In genomic region chr4:73798842-73799241, GRCh38 we compare ENCODE assay signal across 40 cellular contexts. TPM values are rescaled to one million over a fixed set of nuclear protein-coding genes. Genes with fewer than 3 reads are reported as not detected.
"Had no signal": no experiment of that assay in that cellular context is flagged by ENCODE, and none has a peak within 500 bp of the region (broad histone marks: within the 10 kb centered on the region; RNA-seq: fewer than 3 reads in every experiment).

No MANE protein-coding gene starts in this region.

- H3K27me3 Mint-ChIP-seq: activated B cell treated with CpG ODN at 0.5 μM for 24 hours; activated CD4-positive, alpha-beta memory T cell treated with anti-CD3 and anti-CD28 coated beads for 36 hours; activated CD4-positive, alpha-beta T cell treated with anti-CD3 and anti-CD28 coated beads, Interleukin-2, amount 10 ng/mL, durations not matched to agents 24 days and 14 days; activated CD8-positive, alpha-beta T cell treated with anti-CD3 and anti-CD28 coated beads for 36 hours; activated naive CD8-positive, alpha-beta T cell treated with anti-CD3 and anti-CD28 coated beads for 36 hours; activated T-helper 17 cell treated with anti-CD3 and anti-CD28 coated beads, Interleukin-2, amount 50 U/mL, for 72 hours had no signal

- H3K36me3 Mint-ChIP-seq: activated CD4-positive, alpha-beta memory T cell treated with anti-CD3 and anti-CD28 coated beads for 36 hours; activated naive CD4-positive, alpha-beta T cell treated with anti-CD3 and anti-CD28 coated beads, Interleukin-2, amount 50 U/mL, for 72 hours; activated naive CD8-positive, alpha-beta T cell treated with anti-CD3 and anti-CD28 coated beads for 36 hours had no signal

- H3K9me3 ChIP-seq: adrenal gland, body of pancreas had no signal

- H3K27ac ChIP-seq: adrenal gland, body of pancreas, brain microvascular endothelial cell, breast epithelium, VCaP had no signal

- DNase-seq: activated B cell treated with CpG ODN at 0.5 μM for 24 hours; activated CD4-positive, alpha-beta memory T cell treated with anti-CD3 and anti-CD28 coated beads for 36 hours; activated CD4-positive, alpha-beta T cell treated with anti-CD3 and anti-CD28 coated beads for 4 hours; activated CD4-positive, alpha-beta T cell treated with anti-CD3 and anti-CD28 coated beads, Interleukin-2, amount 10 ng/mL, durations not matched to agents 24 days and 14 days; activated CD4-positive, alpha-beta T cell treated with anti-CD3 and anti-CD28 coated beads, Interleukin-2, amount 50 U/mL, for 1 hour; activated CD4-positive, alpha-beta T cell treated with anti-CD3 and anti-CD28 coated beads, Interleukin-2, amount 50 U/mL, for 4 hours; activated CD4-positive, CD25-positive, alpha-beta regulatory T cell treated with anti-CD3 and anti-CD28 coated beads, Interleukin-2, amount 50 U/mL, for 72 hours; activated CD8-positive, alpha-beta memory T cell treated with anti-CD3 and anti-CD28 coated beads, Interleukin-2, amount 50 U/mL, for 4 hours; activated CD8-positive, alpha-beta T cell treated with anti-CD3 and anti-CD28 coated beads for 36 hours; activated effector memory CD4-positive, alpha-beta T cell treated with anti-CD3 and anti-CD28 coated beads, Interleukin-2, amount 50 U/mL, for 16 hours; activated gamma-delta T cell treated with Interleukin-2 at 50 U/mL for 16 hours; activated naive CD4-positive, alpha-beta T cell; activated naive CD4-positive, alpha-beta T cell treated with anti-CD3 and anti-CD28 coated beads for 36 hours; activated naive CD4-positive, alpha-beta T cell treated with anti-CD3 and anti-CD28 coated beads, Interleukin-2, amount 50 U/mL, for 16 hours; activated naive CD8-positive, alpha-beta T cell treated with anti-CD3 and anti-CD28 coated beads for 36 hours; activated T-cell treated with anti-CD3 and anti-CD28 coated beads for 4 hours; activated T-cell treated with anti-CD3 and anti-CD28 coated beads, Interleukin-2, amount 50 U/mL, for 1 hour; activated T-cell treated with anti-CD3 and anti-CD28 coated beads, Interleukin-2, amount 50 U/mL, for 4 hours; activated T-cell treated with anti-CD3 and anti-CD28 coated beads, Interleukin-2, amount 50 U/mL, for 72 hours; adrenal gland; amniotic stem cell; aorta; body of pancreas; brain microvascular endothelial cell; central memory CD4-positive, alpha-beta T cell; SW 1271; T-helper 1 cell; T-helper 2 cell; T-helper 9 cell had no signal

- H3K4me3 Mint-ChIP-seq: activated B cell treated with CpG ODN at 0.5 μM for 24 hours; activated CD4-positive, alpha-beta memory T cell treated with anti-CD3 and anti-CD28 coated beads for 36 hours; activated CD4-positive, alpha-beta T cell treated with anti-CD3 and anti-CD28 coated beads, Interleukin-2, amount 10 ng/mL, durations not matched to agents 24 days and 14 days; activated CD8-positive, alpha-beta T cell treated with anti-CD3 and anti-CD28 coated beads for 36 hours; activated naive CD4-positive, alpha-beta T cell treated with anti-CD3 and anti-CD28 coated beads for 36 hours; activated naive CD8-positive, alpha-beta T cell treated with anti-CD3 and anti-CD28 coated beads for 36 hours; activated T-cell treated with anti-CD3 and anti-CD28 coated beads, Interleukin-2, amount 50 U/mL, for 4 hours; activated T-cell treated with anti-CD3 and anti-CD28 coated beads, Interleukin-2, amount 50 U/mL, for 72 hours; activated T-helper 1 cell treated with anti-CD3 and anti-CD28 coated beads, Interleukin-12 subunit alpha, Interleukin-12 subunit beta, Interleukin-2, Interleukin-4 antibody, amounts not matched to agents 30 ng/mL and 10 ng/mL and 1 ng/mL, durations not matched to agents 14 hours and 24 hours and 36 hours; activated T-helper 17 cell treated with anti-CD3 and anti-CD28 coated beads, Interleukin-2, amount 50 U/mL, for 72 hours; T-helper 1 cell treated with Interleukin-12 subunit alpha and Interleukin-12 subunit beta and Interleukin-4 antibody, amounts not matched to agents 30 μg/mL and 1 μg/mL, for 36 hours; T-helper 2 cell treated with Interferon-gamma antibody and Interleukin-4, amounts not matched to agents 5 μg/mL and 100 μg/mL, for 36 hours had no signal

- H3K9me3 Mint-ChIP-seq: activated CD4-positive, alpha-beta T cell treated with anti-CD3 and anti-CD28 coated beads, Interleukin-2, amount 10 ng/mL, durations not matched to agents 24 days and 14 days; activated T-helper 1 cell treated with anti-CD3 and anti-CD28 coated beads, Interleukin-12 subunit alpha, Interleukin-12 subunit beta, Interleukin-2, Interleukin-4 antibody, amounts not matched to agents 30 ng/mL and 10 ng/mL and 1 ng/mL, durations not matched to agents 14 hours and 24 hours and 36 hours had no signal

- H3K4me1 ChIP-seq: adrenal gland, body of pancreas, breast epithelium had no signal

- H3K4me3 ChIP-seq: adrenal gland, body of pancreas, breast epithelium had no signal

- ATAC-seq: activated CD8-positive, alpha-beta T cell treated with anti-CD3 and anti-CD28 coated beads for 36 hours; activated naive CD4-positive, alpha-beta T cell treated with anti-CD3 and anti-CD28 coated beads, Interleukin-2, amount 50 U/mL, for 72 hours; activated T-cell treated with anti-CD3 and anti-CD28 coated beads, Interleukin-2, amount 50 U/mL, for 4 hours; activated T-cell treated with anti-CD3 and anti-CD28 coated beads, Interleukin-2, amount 50 U/mL, for 72 hours; activated T-helper 17 cell treated with anti-CD3 and anti-CD28 coated beads, Interleukin-2, amount 50 U/mL, for 72 hours; body of pancreas had no signal

- H3K4me1 Mint-ChIP-seq: activated B cell treated with CpG ODN at 0.5 μM for 24 hours; activated CD4-positive, alpha-beta T cell treated with anti-CD3 and anti-CD28 coated beads, Interleukin-2, amount 10 ng/mL, durations not matched to agents 24 days and 14 days; activated naive CD8-positive, alpha-beta T cell treated with anti-CD3 and anti-CD28 coated beads for 36 hours; activated T-helper 17 cell treated with anti-CD3 and anti-CD28 coated beads, Interleukin-2, amount 50 U/mL, for 72 hours had no signal

- FAIRE-seq: astrocyte, TTC549 had no signal

- H3K27me3 ChIP-seq: adrenal gland, body of pancreas, brain microvascular endothelial cell, breast epithelium had no signal

- H3K27ac Mint-ChIP-seq: activated B cell treated with CpG ODN at 0.5 μM for 24 hours; activated CD4-positive, alpha-beta memory T cell treated with anti-CD3 and anti-CD28 coated beads for 36 hours; activated CD4-positive, alpha-beta T cell treated with anti-CD3 and anti-CD28 coated beads, Interleukin-2, amount 10 ng/mL, durations not matched to agents 24 days and 14 days; activated CD8-positive, alpha-beta T cell treated with anti-CD3 and anti-CD28 coated beads for 36 hours; activated naive CD4-positive, alpha-beta T cell treated with anti-CD3 and anti-CD28 coated beads for 36 hours; activated naive CD4-positive, alpha-beta T cell treated with anti-CD3 and anti-CD28 coated beads, Interleukin-2, amount 50 U/mL, for 72 hours; activated naive CD8-positive, alpha-beta T cell treated with anti-CD3 and anti-CD28 coated beads for 36 hours; activated T-cell treated with anti-CD3 and anti-CD28 coated beads, Interleukin-2, amount 50 U/mL, for 72 hours; activated T-helper 1 cell treated with anti-CD3 and anti-CD28 coated beads, Interleukin-12 subunit alpha, Interleukin-12 subunit beta, Interleukin-2, Interleukin-4 antibody, amounts not matched to agents 30 ng/mL and 10 ng/mL and 1 ng/mL, durations not matched to agents 14 hours and 24 hours and 36 hours; activated T-helper 17 cell treated with anti-CD3 and anti-CD28 coated beads, Interleukin-2, amount 50 U/mL, for 72 hours; T-helper 1 cell treated with Interleukin-12 subunit alpha and Interleukin-12 subunit beta and Interleukin-4 antibody, amounts not matched to agents 30 μg/mL and 1 μg/mL, for 36 hours; T-helper 2 cell treated with Interferon-gamma antibody and Interleukin-4, amounts not matched to agents 5 μg/mL and 100 μg/mL, for 36 hours had no signal

- H3K36me3 ChIP-seq: adrenal gland, brain microvascular endothelial cell, breast epithelium had no signal

RNA-seq across cellular contexts. Expression of gene CXCL6, which starts 37.6 kb away (rescaled TPM):
- total RNA-seq: activated B cell treated with CpG ODN at 0.5 μM for 24 hours; activated CD4-positive, alpha-beta memory T cell treated with anti-CD3 and anti-CD28 coated beads for 36 hours; activated CD4-positive, alpha-beta T cell treated with anti-CD3 and anti-CD28 coated beads, Interleukin-2, amount 10 ng/mL, durations not matched to agents 24 days and 14 days; activated CD8-positive, alpha-beta memory T cell treated with anti-CD3 and anti-CD28 coated beads for 36 hours; activated CD8-positive, alpha-beta T cell treated with anti-CD3 and anti-CD28 coated beads for 36 hours; activated naive CD4-positive, alpha-beta T cell treated with anti-CD3 and anti-CD28 coated beads for 36 hours; activated naive CD4-positive, alpha-beta T cell treated with anti-CD3 and anti-CD28 coated beads, Interleukin-2, amount 50 U/mL, for 72 hours; activated naive CD8-positive, alpha-beta T cell treated with anti-CD3 and anti-CD28 coated beads for 36 hours; activated T-cell treated with anti-CD3 and anti-CD28 coated beads, Interleukin-2, amount 50 U/mL, for 4 hours; activated T-cell treated with anti-CD3 and anti-CD28 coated beads, Interleukin-2, amount 50 U/mL, for 72 hours; activated T-helper 1 cell treated with anti-CD3 and anti-CD28 coated beads, Interleukin-12 subunit alpha, Interleukin-12 subunit beta, Interleukin-2, Interleukin-4 antibody, amounts not matched to agents 30 ng/mL and 10 ng/mL and 1 ng/mL, durations not matched to agents 14 hours and 24 hours and 36 hours; activated T-helper 17 cell treated with anti-CD3 and anti-CD28 coated beads, Interleukin-2, amount 50 U/mL, for 72 hours had no signal

RNA-seq across cellular contexts. Expression of gene PF4V1, which starts 54.3 kb away (rescaled TPM):
- total RNA-seq: activated B cell treated with CpG ODN at 0.5 μM for 24 hours; activated CD4-positive, alpha-beta memory T cell treated with anti-CD3 and anti-CD28 coated beads for 36 hours; activated CD4-positive, alpha-beta T cell treated with anti-CD3 and anti-CD28 coated beads, Interleukin-2, amount 10 ng/mL, durations not matched to agents 24 days and 14 days; activated CD8-positive, alpha-beta memory T cell treated with anti-CD3 and anti-CD28 coated beads for 36 hours; activated CD8-positive, alpha-beta T cell treated with anti-CD3 and anti-CD28 coated beads for 36 hours; activated naive CD4-positive, alpha-beta T cell treated with anti-CD3 and anti-CD28 coated beads for 36 hours; activated naive CD4-positive, alpha-beta T cell treated with anti-CD3 and anti-CD28 coated beads, Interleukin-2, amount 50 U/mL, for 72 hours; activated naive CD8-positive, alpha-beta T cell treated with anti-CD3 and anti-CD28 coated beads for 36 hours; activated T-cell treated with anti-CD3 and anti-CD28 coated beads, Interleukin-2, amount 50 U/mL, for 4 hours; activated T-cell treated with anti-CD3 and anti-CD28 coated beads, Interleukin-2, amount 50 U/mL, for 72 hours; activated T-helper 1 cell treated with anti-CD3 and anti-CD28 coated beads, Interleukin-12 subunit alpha, Interleukin-12 subunit beta, Interleukin-2, Interleukin-4 antibody, amounts not matched to agents 30 ng/mL and 10 ng/mL and 1 ng/mL, durations not matched to agents 14 hours and 24 hours and 36 hours; activated T-helper 17 cell treated with anti-CD3 and anti-CD28 coated beads, Interleukin-2, amount 50 U/mL, for 72 hours; adrenal gland; astrocyte; body of pancreas; breast epithelium; cardiac septum had no signal

RNA-seq across cellular contexts. Expression of gene CXCL8, which starts 58.5 kb away (rescaled TPM):
- total RNA-seq: activated naive CD4-positive, alpha-beta T cell treated with anti-CD3 and anti-CD28 coated beads for 36 hours had no signal
